In the genomic region with DNA sequence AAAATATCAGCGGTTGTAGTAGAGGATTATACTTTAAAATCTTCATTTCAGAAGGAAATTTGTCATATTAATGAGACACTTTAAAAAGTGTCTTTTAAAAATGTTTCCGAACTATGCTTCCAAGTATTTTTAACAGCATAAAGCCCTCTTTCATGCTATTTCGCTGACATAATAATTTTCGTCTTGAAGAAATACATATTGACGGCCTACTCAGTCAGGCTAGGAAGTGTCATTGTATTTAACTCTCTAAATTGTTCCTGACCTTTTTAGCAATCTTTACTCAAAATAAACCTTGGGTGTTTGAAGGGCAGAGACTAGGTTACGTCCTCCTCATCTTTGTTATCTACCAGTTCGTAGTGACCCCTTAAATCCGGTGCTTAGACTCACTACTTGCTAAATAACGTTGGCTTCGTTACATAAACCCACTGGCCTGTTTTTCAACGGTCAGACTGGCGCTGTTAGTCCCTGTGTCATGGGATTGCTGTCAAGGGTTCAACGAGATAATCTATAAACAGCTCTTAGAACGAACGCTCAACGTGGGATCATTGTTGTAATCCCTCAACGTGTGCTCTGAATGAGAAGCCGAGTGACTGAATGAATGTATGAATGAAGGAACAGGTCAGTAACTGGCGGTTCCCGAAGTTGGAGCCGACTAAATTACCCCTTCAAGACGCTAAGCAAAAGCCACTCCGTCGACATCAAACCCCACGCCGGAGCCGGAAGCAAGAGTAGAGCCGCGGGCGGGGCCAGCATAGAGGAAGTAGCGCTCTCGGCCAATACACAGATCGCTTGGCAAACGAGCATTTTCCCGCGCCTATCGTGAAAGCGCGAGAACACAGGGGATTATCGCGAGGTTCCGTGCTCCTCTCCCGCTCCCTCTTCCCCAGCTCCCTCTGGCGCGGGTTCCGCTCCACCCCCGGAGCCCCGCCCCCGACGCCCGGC, we compare ENCODE assay signal across 8 cellular contexts. TPM values are rescaled to one million over a fixed set of nuclear protein-coding genes. Genes with fewer than 3 reads are reported as not detected.
DNase-seq lines count a peak whose midpoint lies in the region; ATAC-seq, FAIRE-seq and TF ChIP-seq lines count a peak whose summit lies in the region.

No MANE protein-coding gene starts in this region.

- peaks cover 15 to 18% of the 10 kb centered on the region in 2 donors for H3K4me1 ChIP-seq in kidney (ENCODE audit: control insufficient read depth in 1 of 2, insufficient read depth in 1 of 2, low read depth in 1 of 2, low read length in 2 of 2)

- peak; percentile 89 for FAIRE-seq in kidney (lab: Jason Lieb, UNC)

- DNase-seq in AG10803 (ENCODE audit: low read depth) (peak; percentile 98), NCI-H345 (lab: John Stamatoyannopoulos, UW) (peak; percentile 97), cerebellum (ENCODE audit: low spot score) (peak; percentile 98), kidney (peak; percentile 99)
- DNase-seq in activated CD4-positive, CD25-positive, alpha-beta regulatory T cell (lab: John Stamatoyannopoulos, UW): peak; percentile 81 to 90 (median 85)
- peak; percentile 97 for DNase-seq in stimulated activated CD4-positive, alpha-beta T cell treated with anti-CD3 and anti-CD28 coated beads, Interleukin-15, amount 100 ng/mL, for 24 hours

- intact Hi-C loops in kidney (cut with DNase I): no loop called here

- no peaks in the 10 kb centered on the region for H3K9me3 ChIP-seq in kidney (ENCODE audit: control insufficient read depth in 1 of 2, low read length in 2 of 2)

- peak; percentile 91 for ATAC-seq in GM19025 (IDR thresholded peaks at IDR 0.05; ENCODE audit: low read depth, unreplicated experiment)
- peak; percentile 95 for ATAC-seq in HG03280 (IDR thresholded peaks at IDR 0.05; ENCODE audit: unreplicated experiment)

- peak overlapping the region; percentile 8 to 94 for H3K9ac ChIP-seq in kidney (ENCODE audit: low read length in 2 of 2)

- H3K4me3 ChIP-seq in AG10803 (ENCODE audit: low read length): peak overlapping the region; percentile 89
- H3K4me3 ChIP-seq in kidney (ENCODE audit: low read length in 2 of 2): peak overlapping the region; percentile 83 to 87

- H3K36me3 ChIP-seq in kidney (ENCODE audit: control insufficient read depth in 1 of 2, insufficient read depth in 2 of 2, low read length in 2 of 2): no peaks in the 10 kb centered on the region

- H3K27ac ChIP-seq in kidney (ENCODE audit: low read depth in 2 of 2, low read length in 2 of 2): peak overlapping the region; percentile 77 to 83

- TF ChIP-seq CTCF in AG10803 (conservative IDR thresholded peaks at IDR 0.05; ENCODE audit: low read length) (no peak), kidney (IDR thresholded peaks at IDR 0.05; ENCODE audit: borderline replicate concordance, extremely low read depth, insufficient read depth) (no peak)

RNA-seq across cellular contexts. Expression of a gene that starts 0.5 kb away (rescaled TPM):
- total RNA-seq in cerebellum (43.7 TPM), kidney (25.5 TPM)
- 34.7 TPM for polyA plus RNA-seq in kidney (ENCODE audit: insufficient read depth, low read depth, low replicate concordance)

RNA-seq across cellular contexts. Expression of a gene that starts 1.4 kb away (rescaled TPM):
- 19.7 TPM for total RNA-seq in cerebellum
- total RNA-seq in kidney: 23.6 TPM
- polyA plus RNA-seq in kidney (ENCODE audit: insufficient read depth, low read depth, low replicate concordance): 11.2 TPM

Comparison
In these comparisons a context has a peak if more than half of its experiments do, and no peak if none do; other contexts are left out.
1. Peak in every context shown above with its lines: DNase-seq, ATAC-seq, H3K4me3 ChIP-seq and H3K27ac ChIP-seq.